18 cellular contexts compared by ENCODE assay signal in the genomic region with DNA sequence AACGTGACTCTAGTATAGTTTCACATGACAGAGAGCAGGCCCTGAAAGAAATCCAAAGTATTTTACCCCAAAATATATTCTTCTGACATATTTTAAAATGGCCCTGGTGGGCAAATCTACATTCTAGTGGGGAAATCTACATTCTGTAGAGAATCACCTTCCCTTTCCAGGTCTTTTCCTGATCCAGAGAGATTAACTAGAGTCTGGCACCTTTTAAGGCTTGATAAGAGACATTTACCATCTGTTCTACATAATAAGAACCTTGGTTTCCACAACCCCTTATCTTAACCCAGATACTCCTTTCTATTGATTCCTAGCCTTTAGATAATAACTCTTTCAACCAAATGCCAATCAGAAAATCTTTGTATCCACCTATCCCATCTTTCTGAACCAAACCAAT. TPM values are rescaled to one million over a fixed set of nuclear protein-coding genes. Genes with fewer than 3 reads are reported as not detected.
DNase-seq lines count a peak whose midpoint lies in the region; ATAC-seq, FAIRE-seq and TF ChIP-seq lines count a peak whose summit lies in the region.
"Had no signal": no experiment of that assay in that cellular context is flagged by ENCODE, and none has a peak within 500 bp of the region (broad histone marks: within the 10 kb centered on the region; RNA-seq: fewer than 3 reads in every experiment).

No MANE protein-coding gene starts in this region.

- DNase-seq in D721Med (ENCODE audit: insufficient read length, low spot score) (no peak), NCI-H82 (lab: John Stamatoyannopoulos, UW) (peak; percentile 62), endodermal cell (no peak), ovary (no peak)
- DNase-seq: 8988T; ACHN; CD4-positive, CD25-positive, alpha-beta regulatory T cell; DMS153; DMS79 treated with DMSO at 0.1 percent for 48 hours; EL; H7 had no signal

- H3K36me3 ChIP-seq in HUES48 (ENCODE audit: control insufficient read depth, insufficient read depth, low read length): no peaks in the 10 kb centered on the region
- H3K36me3 ChIP-seq in endodermal cell (ENCODE audit: control insufficient read depth, insufficient read depth, low read length): no peaks in the 10 kb centered on the region
- no peaks in the 10 kb centered on the region for H3K36me3 ChIP-seq in ovary
- H3K36me3 ChIP-seq: BLaER1 treated with 17β-estradiol and CSF1 and Interleukin-3, amounts not matched to agents 10 nM and 100 nM had no signal

- peaks cover 49% of the 10 kb centered on the region for H3K4me1 Mint-ChIP-seq in endodermal cell
- H3K4me1 Mint-ChIP-seq: CD4-positive, CD25-positive, alpha-beta regulatory T cell had no signal

- peak overlapping the region; percentile 91 for H3K27ac Mint-ChIP-seq in endodermal cell
- H3K27ac Mint-ChIP-seq: CD4-positive, CD25-positive, alpha-beta regulatory T cell had no signal

- 46% methylated on average over 1 of the region's 1 CpG; no CpG with 5 or more reads in 1 of the 2 experiments for WGBS in endodermal cell (ENCODE audit: insufficient coverage in 1 of 2, insufficient read length in 1 of 2), 2 experiments
- WGBS in ovary, 3 donors: 45 to 60% (median 59%) methylated on average over 1 of the region's 1 CpG

- H3K27me3 ChIP-seq in HUES48 (ENCODE audit: control insufficient read depth, insufficient read depth, low read length) (no peaks in the 10 kb centered on the region), endodermal cell (ENCODE audit: control insufficient read depth, insufficient read depth, low read length, poor library complexity, severe bottlenecking) (no peaks in the 10 kb centered on the region), ovary (no peaks in the 10 kb centered on the region)
- H3K27me3 ChIP-seq: BLaER1 treated with 17β-estradiol and CSF1 and Interleukin-3, amounts not matched to agents 10 nM and 100 nM had no signal

- H3K9ac ChIP-seq in HUES48 (ENCODE audit: low read depth, low read length) (no peak overlapping the region), endodermal cell (ENCODE audit: extremely low read depth, low read length, poor library complexity, severe bottlenecking) (peak overlapping the region; percentile 52)
- H3K9ac ChIP-seq: BLaER1 treated with 17β-estradiol and CSF1 and Interleukin-3, amounts not matched to agents 10 nM and 100 nM had no signal

- no peaks in the 10 kb centered on the region for H3K36me3 Mint-ChIP-seq in endodermal cell (ENCODE audit: low read depth)
- H3K36me3 Mint-ChIP-seq: CD4-positive, CD25-positive, alpha-beta regulatory T cell had no signal

- H3K4me3 ChIP-seq in HUES48 (ENCODE audit: low read depth, low read length) (no peak overlapping the region), endodermal cell (ENCODE audit: low read length) (no peak overlapping the region), ovary (no peak overlapping the region)
- H3K4me3 ChIP-seq: BLaER1 treated with 17β-estradiol and CSF1 and Interleukin-3, amounts not matched to agents 10 nM and 100 nM had no signal

- peaks cover 50% of the 10 kb centered on the region for H3K4me1 ChIP-seq in HUES48 (ENCODE audit: control insufficient read depth, insufficient read depth, low read length)
- H3K4me1 ChIP-seq in endodermal cell (ENCODE audit: control insufficient read depth, insufficient read depth, low read length): peaks cover 11% of the 10 kb centered on the region
- no peaks in the 10 kb centered on the region for H3K4me1 ChIP-seq in ovary (ENCODE audit: insufficient read depth)
- H3K4me1 ChIP-seq: BLaER1 treated with 17β-estradiol and CSF1 and Interleukin-3, amounts not matched to agents 10 nM and 100 nM had no signal

- no peaks in the 10 kb centered on the region for H3K27me3 Mint-ChIP-seq in endodermal cell (ENCODE audit: insufficient read depth)

- no peak for TF ChIP-seq POLR2A in ovary (IDR thresholded peaks at IDR 0.05)

- no peak overlapping the region for H3K4me3 Mint-ChIP-seq in endodermal cell
- H3K4me3 Mint-ChIP-seq: CD4-positive, CD25-positive, alpha-beta regulatory T cell had no signal

- ATAC-seq in HG02678 (IDR thresholded peaks at IDR 0.05; ENCODE audit: unreplicated experiment): no peak
- ATAC-seq in GM18870 (IDR thresholded peaks at IDR 0.05; ENCODE audit: unreplicated experiment): no peak

- peak; percentile 77 for FAIRE-seq in D721Med (lab: Jason Lieb, UNC)
- FAIRE-seq: G401.6, GM12891 had no signal

- intact Hi-C loops in ovary (cut with DNase I): loop anchor here (5.0 to 10.0 kb wide), 4 partner anchors 227 to 570 kb away; no protein-coding TSS in a partner anchor

- no peaks in the 10 kb centered on the region for H3K9me3 ChIP-seq in HUES48 (ENCODE audit: control insufficient read depth, insufficient read depth, low read length)
- no peaks in the 10 kb centered on the region for H3K9me3 ChIP-seq in endodermal cell (ENCODE audit: control insufficient read depth, low read length)
- H3K9me3 ChIP-seq in ovary: no peaks in the 10 kb centered on the region
- H3K9me3 ChIP-seq: BLaER1 treated with 17β-estradiol and CSF1 and Interleukin-3, amounts not matched to agents 10 nM and 100 nM had no signal

- TF ChIP-seq CTCF in D721Med (IDR thresholded peaks at IDR 0.05; ENCODE audit: insufficient read depth, missing control alignments) (no peak), endodermal cell (conservative IDR thresholded peaks at IDR 0.05) (no peak), ovary (IDR thresholded peaks at IDR 0.05) (no peak)

- H3K27ac ChIP-seq in HUES48 (ENCODE audit: low read depth, low read length): peak overlapping the region; percentile 69
- peak overlapping the region; percentile 60 for H3K27ac ChIP-seq in endodermal cell (ENCODE audit: low read depth, low read length)
- no peak overlapping the region for H3K27ac ChIP-seq in ovary
- H3K27ac ChIP-seq: BLaER1 treated with 17β-estradiol and CSF1 and Interleukin-3, amounts not matched to agents 10 nM and 100 nM had no signal

- no peaks in the 10 kb centered on the region for H3K9me3 Mint-ChIP-seq in endodermal cell
- H3K9me3 Mint-ChIP-seq: CD4-positive, CD25-positive, alpha-beta regulatory T cell had no signal

- no peak for TF ChIP-seq EP300 in ovary (IDR thresholded peaks at IDR 0.05)

RNA-seq across cellular contexts. Expression of a gene that starts 17.0 kb away (rescaled TPM):
- 100 to 1,000 TPM in 1 of 2 donors, 10 to 100 TPM in 1; 66.7 to 200 TPM for total RNA-seq in endodermal cell
- 29.5 TPM for polyA plus RNA-seq in endodermal cell (2013, experiment 1 of 2)
- polyA plus RNA-seq in endodermal cell (2013, experiment 2 of 2): 26.1 TPM
- under 1 TPM in 4 of 7 donors, not detected in 3; 0.10 to 0.61 (median 0.41) TPM for total RNA-seq in ovary
- under 1 TPM; 0.05 to 0.52 TPM for polyA plus RNA-seq in ovary
- total RNA-seq: CD4-positive, CD25-positive, alpha-beta regulatory T cell; HT-29 had no signal
- polyA plus RNA-seq: CD4-positive, CD25-positive, alpha-beta regulatory T cell had no signal

Comparison
In these comparisons a context has a peak if more than half of its experiments do, and no peak if none do; other contexts are left out.
1. H3K27ac ChIP-seq: peak in HUES48 (single experiment) and endodermal cell (single experiment); none in ovary (0 of 2).
2. RNA of a gene that starts 17.0 kb away (total RNA-seq): 66.7 to 200 TPM in endodermal cell; 0.10 to 0.61 TPM in ovary; every median in the first group is over 10 times any median in the second.